Comparison of ENCODE assay signal across 1 cellular context in the genomic region with DNA sequence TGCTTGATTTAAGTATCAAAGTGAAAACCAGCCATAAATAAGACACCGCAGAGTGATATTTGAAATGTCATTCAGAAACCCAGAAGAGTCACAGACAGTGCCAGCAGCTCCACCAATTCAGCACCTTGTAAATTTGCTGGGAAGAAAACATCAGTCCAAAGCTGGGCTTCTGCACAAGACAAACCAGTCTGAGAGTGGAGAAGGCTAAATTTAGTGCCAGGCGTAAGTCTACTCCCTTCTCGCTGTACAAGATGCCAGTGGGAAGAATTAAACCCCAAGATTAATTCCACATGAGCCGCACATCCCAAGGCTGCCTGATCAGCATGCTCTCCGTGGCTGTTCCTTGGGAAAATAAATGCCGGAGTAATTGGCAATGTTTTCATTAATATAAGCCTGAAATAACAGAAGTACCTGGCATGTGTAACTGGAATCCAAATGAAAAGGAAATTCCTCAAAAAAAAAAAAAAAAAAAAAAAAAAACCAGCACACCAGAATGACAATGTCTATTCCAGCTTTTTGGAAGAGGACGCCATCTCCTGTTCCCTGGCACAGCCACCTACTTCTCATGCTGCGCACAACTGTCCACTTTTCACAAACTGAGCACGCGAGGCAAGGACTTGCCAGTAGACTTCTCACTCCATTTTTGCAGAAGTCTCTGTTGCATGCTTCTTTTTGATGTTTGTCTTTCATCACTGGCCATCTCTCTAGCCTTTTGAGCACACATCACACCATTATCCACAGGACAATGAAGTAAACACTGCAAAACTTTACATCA.
TF ChIP-seq lines count a peak whose summit lies in the region.

No MANE protein-coding gene starts in this region.

TF ChIP-seq in WTC11, 78 proteins besides CTCF, POLR2A, EP300 and RAD21 (continued from another document):
- TF ChIP-seq, protein P1, sequence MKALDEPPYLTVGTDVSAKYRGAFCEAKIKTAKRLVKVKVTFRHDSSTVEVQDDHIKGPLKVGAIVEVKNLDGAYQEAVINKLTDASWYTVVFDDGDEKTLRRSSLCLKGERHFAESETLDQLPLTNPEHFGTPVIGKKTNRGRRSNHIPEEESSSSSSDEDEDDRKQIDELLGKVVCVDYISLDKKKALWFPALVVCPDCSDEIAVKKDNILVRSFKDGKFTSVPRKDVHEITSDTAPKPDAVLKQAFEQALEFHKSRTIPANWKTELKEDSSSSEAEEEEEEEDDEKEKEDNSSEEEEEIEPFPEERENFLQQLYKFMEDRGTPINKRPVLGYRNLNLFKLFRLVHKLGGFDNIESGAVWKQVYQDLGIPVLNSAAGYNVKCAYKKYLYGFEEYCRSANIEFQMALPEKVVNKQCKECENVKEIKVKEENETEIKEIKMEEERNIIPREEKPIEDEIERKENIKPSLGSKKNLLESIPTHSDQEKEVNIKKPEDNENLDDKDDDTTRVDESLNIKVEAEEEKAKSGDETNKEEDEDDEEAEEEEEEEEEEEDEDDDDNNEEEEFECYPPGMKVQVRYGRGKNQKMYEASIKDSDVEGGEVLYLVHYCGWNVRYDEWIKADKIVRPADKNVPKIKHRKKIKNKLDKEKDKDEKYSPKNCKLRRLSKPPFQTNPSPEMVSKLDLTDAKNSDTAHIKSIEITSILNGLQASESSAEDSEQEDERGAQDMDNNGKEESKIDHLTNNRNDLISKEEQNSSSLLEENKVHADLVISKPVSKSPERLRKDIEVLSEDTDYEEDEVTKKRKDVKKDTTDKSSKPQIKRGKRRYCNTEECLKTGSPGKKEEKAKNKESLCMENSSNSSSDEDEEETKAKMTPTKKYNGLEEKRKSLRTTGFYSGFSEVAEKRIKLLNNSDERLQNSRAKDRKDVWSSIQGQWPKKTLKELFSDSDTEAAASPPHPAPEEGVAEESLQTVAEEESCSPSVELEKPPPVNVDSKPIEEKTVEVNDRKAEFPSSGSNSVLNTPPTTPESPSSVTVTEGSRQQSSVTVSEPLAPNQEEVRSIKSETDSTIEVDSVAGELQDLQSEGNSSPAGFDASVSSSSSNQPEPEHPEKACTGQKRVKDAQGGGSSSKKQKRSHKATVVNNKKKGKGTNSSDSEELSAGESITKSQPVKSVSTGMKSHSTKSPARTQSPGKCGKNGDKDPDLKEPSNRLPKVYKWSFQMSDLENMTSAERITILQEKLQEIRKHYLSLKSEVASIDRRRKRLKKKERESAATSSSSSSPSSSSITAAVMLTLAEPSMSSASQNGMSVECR (CRISPR knock-in tag; IDR thresholded peaks at IDR 0.05; ENCODE audit: borderline replicate concordance): no peak
- TF ChIP-seq ZBTB21 (CRISPR knock-in tag; IDR thresholded peaks at IDR 0.05; ENCODE audit: borderline replicate concordance): no peak
